Comparison of ENCODE assay signal across 2 cellular contexts in genomic region chr19:5356428-5356827, GRCh38.
A peak's percentile ranks its signal among the peaks of the same experiment; 100 is the strongest.
TF ChIP-seq lines count a peak whose summit lies in the region.

No MANE protein-coding gene starts in this region.

TF ChIP-seq in PFSK-1, 5 proteins besides CTCF, POLR2A, EP300 and RAD21:
- TF ChIP-seq REST (IDR thresholded peaks at IDR 0.05; ENCODE audit: insufficient read depth in 1 of 2, low read depth in 2 of 2, low read length in 2 of 2) = peak; percentile 79 to 94
- TF ChIP-seq POLR2AphosphoS5 (IDR thresholded peaks at IDR 0.05; ENCODE audit: low read depth, low read length) = no peak

TF ChIP-seq in K562, 482 proteins besides CTCF, POLR2A, EP300 and RAD21 (continued from another document):
- no peak for TF ChIP-seq BRF2 (IDR thresholded peaks at IDR 0.05; ENCODE audit: borderline replicate concordance, insufficient read depth, insufficient read length)
- no peak for TF ChIP-seq TCF15 (CRISPR knock-in tag; IDR thresholded peaks at IDR 0.05)
- TF ChIP-seq GABPA (tag; conservative IDR thresholded peaks at IDR 0.05; ENCODE audit: low read depth) = no peak
- peak; percentile 96 for TF ChIP-seq RBM25 (IDR thresholded peaks at IDR 0.05; ENCODE audit: low read depth, low read length, severe bottlenecking)
- 0 out of 2 replicates have a peak, but pooled peaks have one; percentile 31 for TF ChIP-seq REST (CRISPR knock-in tag; IDR thresholded peaks at IDR 0.05; ENCODE audit: low read depth)
- peak; percentile 18 to 57; a peak in 1 of 4 replicates for TF ChIP-seq KDM1A (IDR thresholded peaks at IDR 0.05)
- peak; percentile 47; the same call in 1 of the 2 replicates for TF ChIP-seq ZBTB33 (CRISPR knock-in tag; IDR thresholded peaks at IDR 0.05)
- TF ChIP-seq EHMT2 (IDR thresholded peaks at IDR 0.05) = peak; percentile 92
- TF ChIP-seq ZKSCAN8 (CRISPR knock-in tag; IDR thresholded peaks at IDR 0.05) = peak; percentile 93
- TF ChIP-seq MIER1 (IDR thresholded peaks at IDR 0.05; ENCODE audit: low read depth) = peak; percentile 90
